2 cellular contexts compared by ENCODE assay signal in genomic region chr14:91454580-91454979, GRCh38.
TF ChIP-seq lines count a peak whose summit lies in the region.

No MANE protein-coding gene starts in this region.

TF ChIP-seq in IMR-90, 13 proteins besides CTCF, POLR2A, EP300 and RAD21:
- TF ChIP-seq NFE2L2 (IDR thresholded peaks at IDR 0.05; ENCODE audit: low read depth, low read length): no peak
- no peak for TF ChIP-seq USF2 (IDR thresholded peaks at IDR 0.05; ENCODE audit: low read depth, low read length)
- no peak for TF ChIP-seq BHLHE40 (IDR thresholded peaks at IDR 0.05; ENCODE audit: low read depth, low read length)
- TF ChIP-seq RCOR1 (IDR thresholded peaks at IDR 0.05; ENCODE audit: insufficient replicate concordance, low read length): no peak
- TF ChIP-seq CEBPB (IDR thresholded peaks at IDR 0.05; ENCODE audit: low read depth, low read length): no peak
- TF ChIP-seq MAFK (IDR thresholded peaks at IDR 0.05; ENCODE audit: low read depth, low read length): no peak
- no peak for TF ChIP-seq SMC3 (IDR thresholded peaks at IDR 0.05; ENCODE audit: low read depth, low read length)
- TF ChIP-seq MAZ (IDR thresholded peaks at IDR 0.05; ENCODE audit: borderline replicate concordance, low read depth, low read length): no peak
- no peak for TF ChIP-seq RFX5 (IDR thresholded peaks at IDR 0.05; ENCODE audit: low read depth, low read length)
- TF ChIP-seq ELK1 (IDR thresholded peaks at IDR 0.05; ENCODE audit: borderline replicate concordance, low read depth, low read length): no peak
- no peak for TF ChIP-seq FOS (IDR thresholded peaks at IDR 0.05; ENCODE audit: low read depth, low read length)

TF ChIP-seq in GM12878, 131 proteins besides CTCF, POLR2A, EP300 and RAD21:
- TF ChIP-seq, protein P1, sequence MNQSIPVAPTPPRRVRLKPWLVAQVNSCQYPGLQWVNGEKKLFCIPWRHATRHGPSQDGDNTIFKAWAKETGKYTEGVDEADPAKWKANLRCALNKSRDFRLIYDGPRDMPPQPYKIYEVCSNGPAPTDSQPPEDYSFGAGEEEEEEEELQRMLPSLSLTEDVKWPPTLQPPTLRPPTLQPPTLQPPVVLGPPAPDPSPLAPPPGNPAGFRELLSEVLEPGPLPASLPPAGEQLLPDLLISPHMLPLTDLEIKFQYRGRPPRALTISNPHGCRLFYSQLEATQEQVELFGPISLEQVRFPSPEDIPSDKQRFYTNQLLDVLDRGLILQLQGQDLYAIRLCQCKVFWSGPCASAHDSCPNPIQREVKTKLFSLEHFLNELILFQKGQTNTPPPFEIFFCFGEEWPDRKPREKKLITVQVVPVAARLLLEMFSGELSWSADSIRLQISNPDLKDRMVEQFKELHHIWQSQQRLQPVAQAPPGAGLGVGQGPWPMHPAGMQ (IDR thresholded peaks at IDR 0.05; ENCODE audit: borderline replicate concordance): no peak
- TF ChIP-seq ELK1 (IDR thresholded peaks at IDR 0.05; ENCODE audit: low read depth, low read length) (no peak), TAF1 (IDR thresholded peaks at IDR 0.05; ENCODE audit: borderline replicate concordance, low read depth, low read length) (no peak), LARP7 (IDR thresholded peaks at IDR 0.05) (no peak), GABPA (IDR thresholded peaks at IDR 0.05; ENCODE audit: low read depth) (no peak)
